Comparison of ENCODE assay signal across 2 cellular contexts in genomic region chr5:35484241-35484640, GRCh38.
TF ChIP-seq lines count a peak whose summit lies in the region.

No MANE protein-coding gene starts in this region.

TF ChIP-seq in GM23338, 12 proteins besides CTCF, POLR2A, EP300 and RAD21:
- no peak for TF ChIP-seq POLR2AphosphoS5 (IDR thresholded peaks at IDR 0.05; ENCODE audit: low read depth)

TF ChIP-seq in HepG2, 621 proteins besides CTCF, POLR2A, EP300 and RAD21:
- TF ChIP-seq CREB1 (IDR thresholded peaks at IDR 0.05) (no peak), CREB1 (CRISPR knock-in tag; IDR thresholded peaks at IDR 0.05) (0 out of 2 replicates have a peak, but pooled peaks have one; percentile 4), ZFX (CRISPR knock-in tag; IDR thresholded peaks at IDR 0.05; ENCODE audit: low read depth) (peak; percentile 58; the same call in 1 of the 2 replicates), ARID4A (CRISPR knock-in tag; IDR thresholded peaks at IDR 0.05; ENCODE audit: borderline replicate concordance) (no peak), ZNF142 (CRISPR knock-in tag; IDR thresholded peaks at IDR 0.05) (no peak), NCOR1 (IDR thresholded peaks at IDR 0.05; ENCODE audit: borderline replicate concordance, low read length) (peak; percentile 10; the same call in 1 of the 2 replicates), TIGD3 (CRISPR knock-in tag; IDR thresholded peaks at IDR 0.05; ENCODE audit: borderline replicate concordance) (no peak), ZNF280D (CRISPR knock-in tag; IDR thresholded peaks at IDR 0.05) (0 out of 2 replicates have a peak, but pooled peaks have one; percentile 49), CHD2 (IDR thresholded peaks at IDR 0.05; ENCODE audit: low read depth, low read length) (no peak), ZFY (CRISPR knock-in tag; IDR thresholded peaks at IDR 0.05) (peak; percentile 68), BORCS8-MEF2B (CRISPR knock-in tag; IDR thresholded peaks at IDR 0.05) (no peak), POGZ (CRISPR knock-in tag; IDR thresholded peaks at IDR 0.05) (peak; percentile 4; the same call in 1 of the 2 replicates), PAX8 (CRISPR knock-in tag; IDR thresholded peaks at IDR 0.05; ENCODE audit: borderline replicate concordance) (no peak), KLF9 (CRISPR knock-in tag; IDR thresholded peaks at IDR 0.05; ENCODE audit: low read depth) (no peak), RBFOX2 (IDR thresholded peaks at IDR 0.05; ENCODE audit: low read depth, low read length) (peak; percentile 43; the same call in 1 of the 2 replicates), PRMT3 (CRISPR knock-in tag; IDR thresholded peaks at IDR 0.05; ENCODE audit: borderline replicate concordance, low read depth) (no peak), SAP130 (CRISPR knock-in tag; IDR thresholded peaks at IDR 0.05; ENCODE audit: low read depth) (0 out of 2 replicates have a peak, but pooled peaks have one; percentile 10), KLF16 (CRISPR knock-in tag; IDR thresholded peaks at IDR 0.05) (0 out of 4 replicates have a peak, but pooled peaks of 1 of the 2 experiments have one; percentile 3), KLF15 (CRISPR knock-in tag; IDR thresholded peaks at IDR 0.05; ENCODE audit: borderline replicate concordance) (no peak)
- TF ChIP-seq, protein P1, sequence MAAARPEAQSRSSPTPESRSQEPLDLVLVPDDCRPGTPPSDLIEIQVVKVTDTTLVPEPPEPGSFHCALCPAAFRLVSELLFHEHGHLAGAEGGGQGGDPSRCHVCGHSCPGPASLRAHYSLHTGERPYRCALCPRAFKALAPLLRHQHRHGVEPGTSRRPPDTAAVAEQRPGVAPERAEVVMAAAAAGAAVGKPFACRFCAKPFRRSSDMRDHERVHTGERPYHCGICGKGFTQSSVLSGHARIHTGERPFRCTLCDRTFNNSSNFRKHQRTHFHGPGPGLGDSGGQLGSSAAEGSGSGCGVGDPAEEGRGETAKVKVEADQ (CRISPR knock-in tag; IDR thresholded peaks at IDR 0.05; ENCODE audit: borderline replicate concordance) = no peak
TF ChIP-seq in HepG2: peak in this region for 9.
